In the genomic region with DNA sequence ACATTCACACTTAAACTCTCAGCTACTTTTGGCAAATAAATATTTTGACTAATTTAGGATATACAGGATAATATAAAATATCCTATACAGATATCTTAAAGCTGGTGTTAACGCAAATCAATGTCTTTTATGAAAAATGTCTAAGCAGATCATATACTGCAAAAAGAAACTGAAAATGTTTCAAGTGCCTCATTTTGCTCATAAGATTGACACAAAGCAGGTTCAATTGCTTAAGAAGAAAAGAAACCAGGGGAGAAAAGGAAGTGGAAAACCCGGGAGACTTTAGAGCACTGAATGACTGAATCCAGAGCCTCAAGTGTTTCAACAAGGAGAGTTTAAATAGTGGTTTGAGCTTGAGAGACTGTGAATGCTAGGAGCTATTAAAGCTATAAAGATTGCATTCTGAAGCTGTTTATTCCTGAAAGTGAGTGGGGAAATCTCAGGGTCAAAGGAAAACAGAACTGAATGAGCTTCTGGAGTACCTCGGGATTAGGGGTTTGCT, we compare ENCODE assay signal across 22 cellular contexts.
"Had no signal": no experiment of that assay in that cellular context is flagged by ENCODE, and none has a peak within 500 bp of the region (broad histone marks: within the 10 kb centered on the region; RNA-seq: fewer than 3 reads in every experiment).

No MANE protein-coding gene starts in this region.

- H3K9me3 ChIP-seq: left ventricle myocardium inferior, pancreas, prostate gland, testis, transverse colon had no signal

- H3K27ac ChIP-seq: left ventricle myocardium inferior, pancreas, prostate gland, skin epidermis, testis, transverse colon, VCaP had no signal

- H3K36me3 ChIP-seq: left ventricle myocardium inferior, pancreas, prostate gland, transverse colon had no signal

- H3K4me1 ChIP-seq: left ventricle myocardium inferior, pancreas, prostate gland, testis, transverse colon had no signal

- DNase-seq: activated CD4-positive, alpha-beta T cell treated with anti-CD3 and anti-CD28 coated beads for 48 hours; activated CD4-positive, alpha-beta T cell treated with anti-CD3 and anti-CD28 coated beads, Interleukin-2, amount 50 U/mL, for 48 hours; activated CD8-positive, alpha-beta memory T cell treated with anti-CD3 and anti-CD28 coated beads for 24 hours; activated effector memory CD4-positive, alpha-beta T cell treated with Interleukin-2 at 50 U/mL for 16 hours; activated naive CD4-positive, alpha-beta T cell treated with Interleukin-2 at 50 U/mL for 16 hours; anterior cingulate cortex; dermis blood vessel endothelial cell; effector CD4-positive, alpha-beta T cell; left ventricle myocardium inferior; mucosa of descending colon; nucleus accumbens; pancreas; retina; stimulated activated CD4-positive, alpha-beta T cell treated with anti-CD3 and anti-CD28 coated beads, Interleukin-12 subunit alpha, Interleukin-12 subunit beta, amount 100 ng/mL, for 4 hours; stimulated activated CD4-positive, alpha-beta T cell treated with anti-CD3 and anti-CD28 coated beads, Interleukin-4, amount 100 ng/mL, for 1 hour; stimulated activated naive CD8-positive, alpha-beta T cell treated with anti-CD3 and anti-CD28 coated beads, Interleukin-15, Interleukin-2, amounts not matched to agents 100 U/mL and 50 U/mL, for 24 hours; testis; transverse colon had no signal

- H3K4me3 ChIP-seq: left ventricle myocardium inferior, lung, mucosa of descending colon, pancreas, prostate gland, skin epidermis, testis, transverse colon had no signal

- H3K27me3 ChIP-seq: pancreas, testis, transverse colon had no signal
